8 cellular contexts compared by ENCODE assay signal in the genomic region with DNA sequence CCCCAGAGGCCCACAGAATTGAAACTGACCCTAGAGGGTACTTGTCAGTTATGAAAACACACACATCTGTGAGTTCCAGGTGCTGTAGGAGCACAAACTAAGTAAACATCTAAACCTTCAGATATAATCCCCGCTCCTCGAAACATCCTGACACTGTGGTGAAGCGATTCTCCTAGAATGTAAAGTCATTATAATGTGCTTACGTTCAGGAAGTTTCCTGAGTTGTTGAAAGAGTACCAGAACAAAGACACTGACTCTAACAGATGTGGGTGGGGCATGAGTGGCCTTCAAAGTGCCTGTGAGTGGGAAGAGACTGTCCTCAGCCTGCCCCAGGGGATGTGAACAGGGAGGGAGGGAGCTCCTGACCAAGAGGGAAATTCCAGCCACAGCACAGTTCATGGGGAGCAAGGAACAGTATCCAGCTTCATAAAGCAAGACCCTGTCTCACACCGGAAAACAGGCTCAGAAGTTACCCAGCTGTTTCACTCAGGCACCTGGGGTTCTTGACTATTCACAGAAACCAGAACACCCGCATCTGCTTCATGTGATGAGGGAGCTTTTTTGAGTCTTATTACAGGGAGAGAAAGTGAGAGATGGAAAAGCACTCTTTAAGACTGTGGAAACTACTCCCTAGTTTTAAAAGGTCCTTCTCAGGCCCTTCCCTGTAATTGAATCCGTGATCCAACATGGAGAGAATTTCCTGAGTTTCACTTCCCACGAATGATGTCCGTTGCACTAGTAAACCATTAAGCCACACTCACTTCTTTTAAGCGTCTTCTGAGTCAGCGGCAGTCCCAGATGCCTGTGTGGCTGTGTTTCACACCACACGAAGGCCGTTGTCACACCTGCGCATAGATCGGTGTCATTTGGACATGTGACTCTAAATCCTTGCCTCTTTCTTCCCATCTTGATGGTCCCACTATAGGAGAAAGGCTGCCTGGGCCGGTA.
DNase-seq lines count a peak whose midpoint lies in the region; ATAC-seq and TF ChIP-seq lines count a peak whose summit lies in the region.

No MANE protein-coding gene starts in this region.

- peak overlapping the region; percentile 38; the same call in 1 of the 2 replicates for H3K27ac ChIP-seq in HUES64 (ENCODE audit: low read depth, low read length)
- H3K27ac ChIP-seq in breast epithelium = peak overlapping the region; percentile 69 to 82
- peak overlapping the region; percentile 61 for H3K27ac ChIP-seq in upper lobe of right lung

- H3K4me3 ChIP-seq in GM08714 (ENCODE audit: low read length) (peak overlapping the region; percentile 19; the same call in 1 of the 2 replicates), HUES64 (ENCODE audit: low read length) (no peak overlapping the region), breast epithelium (no peak overlapping the region), upper lobe of right lung (peak overlapping the region; percentile 12)

- ATAC-seq in GM21526 (IDR thresholded peaks at IDR 0.05; ENCODE audit: low FRiP score, unreplicated experiment) = peak; percentile 71
- peak; percentile 74 for ATAC-seq in upper lobe of right lung

- peaks cover 25% of the 10 kb centered on the region for H3K4me1 ChIP-seq in HUES64 (ENCODE audit: insufficient read depth, low read length)
- H3K4me1 ChIP-seq in breast epithelium = no peaks in the 10 kb centered on the region
- H3K4me1 ChIP-seq in upper lobe of right lung = peaks cover 61% of the 10 kb centered on the region

- TF ChIP-seq CTCF in breast epithelium (IDR thresholded peaks at IDR 0.05) (no peak), upper lobe of right lung (IDR thresholded peaks at IDR 0.05) (no peak)

- H3K9me3 ChIP-seq in HUES64 (ENCODE audit: insufficient read depth, low read depth, low read length) (no peaks in the 10 kb centered on the region), breast epithelium (no peaks in the 10 kb centered on the region), upper lobe of right lung (no peaks in the 10 kb centered on the region)

- DNase-seq in breast epithelium (ENCODE audit: low spot score in 2 of 2) (peak in 1 of 2 donors; percentile 52), left kidney (ENCODE audit: low read depth, low spot score) (peak; percentile 79), upper lobe of right lung (no peak), T-helper 9 cell (no peak)
- no peak for DNase-seq in stimulated activated CD4-positive, alpha-beta T cell treated with anti-CD3 and anti-CD28 coated beads, Interleukin-1b, Interleukin-23, amount 100 ng/mL, for 48 hours

- H3K36me3 ChIP-seq in HUES64 (ENCODE audit: insufficient read depth, low read length) (peaks cover 100% of the 10 kb centered on the region), breast epithelium (peaks cover 4% of the 10 kb centered on the region), upper lobe of right lung (peaks cover 92% of the 10 kb centered on the region)

- no peak for TF ChIP-seq POLR2A in breast epithelium (IDR thresholded peaks at IDR 0.05)

- H3K27me3 ChIP-seq in HUES64 (ENCODE audit: insufficient read depth, low read length) = no peaks in the 10 kb centered on the region
- no peaks in the 10 kb centered on the region for H3K27me3 ChIP-seq in breast epithelium
- H3K27me3 ChIP-seq in upper lobe of right lung = no peaks in the 10 kb centered on the region

- H3K9ac ChIP-seq in HUES64 (ENCODE audit: low read depth, low read length) = no peak overlapping the region

- 84% methylated on average over 15 of the region's 16 CpGs for WGBS in HUES64

- intact Hi-C loops in breast epithelium (cut with DNase I; ENCODE audit: low total_unique reads) (no loop called here), upper lobe of right lung (cut with DNase I) (no loop called here)

Comparison
In these comparisons a context has a peak if more than half of its experiments do, and no peak if none do; other contexts are left out.
1. H3K4me3 ChIP-seq: peak in GM08714 (single experiment) and upper lobe of right lung (single experiment); none in HUES64 (single experiment) and breast epithelium (0 of 3).
2. Peak in every context shown above with its lines, with median percentiles within 50 percentile points of each other: H3K27ac ChIP-seq.